In the genomic region with DNA sequence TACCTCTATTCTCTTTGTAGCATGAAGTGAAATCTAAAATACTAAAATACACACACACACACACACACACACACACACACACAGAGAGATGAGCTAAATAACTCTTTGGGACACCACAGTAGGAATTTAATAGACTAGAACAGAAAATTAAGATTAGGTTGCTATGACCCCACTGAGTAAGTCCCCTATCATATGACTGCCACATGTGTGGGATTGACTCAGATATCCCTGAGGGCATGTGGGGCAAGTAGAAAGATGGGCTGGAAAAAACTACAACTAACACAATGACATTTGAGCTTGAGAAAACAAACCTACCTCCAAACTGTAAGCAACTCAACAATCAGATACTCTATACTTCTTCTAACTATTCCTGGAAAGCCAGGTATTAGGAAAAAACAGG, we compare ENCODE assay signal across 1 cellular context.
TF ChIP-seq lines count a peak whose summit lies in the region.

No MANE protein-coding gene starts in this region.

TF ChIP-seq in HEK293, 187 proteins besides CTCF, POLR2A, EP300 and RAD21 (continued from another document and continues in another):
- TF ChIP-seq ZNF560 (tag by site-specific recombination; IDR thresholded peaks at IDR 0.05; ENCODE audit: borderline replicate concordance), result no peak
- no peak for TF ChIP-seq TRIM28 (IDR thresholded peaks at IDR 0.05; ENCODE audit: borderline replicate concordance, low read length)
- peak; percentile 36; the same call in 1 of the 2 replicates for TF ChIP-seq MZF1 (tag by site-specific recombination; IDR thresholded peaks at IDR 0.05; ENCODE audit: borderline replicate concordance)
- TF ChIP-seq FEZF1 (tag by site-specific recombination; IDR thresholded peaks at IDR 0.05), result peak; percentile 74
- peak; percentile 66; the same call in 1 of the 2 replicates for TF ChIP-seq ZNF362 (tag by site-specific recombination; IDR thresholded peaks at IDR 0.05)
- TF ChIP-seq ZNF174 (tag by site-specific recombination; IDR thresholded peaks at IDR 0.05), result no peak
- no peak for TF ChIP-seq ZNF311 (tag by site-specific recombination; IDR thresholded peaks at IDR 0.05; ENCODE audit: borderline replicate concordance)
- no peak for TF ChIP-seq SCRT2 (tag by site-specific recombination; IDR thresholded peaks at IDR 0.05)
- TF ChIP-seq ZNF501 (tag by site-specific recombination; IDR thresholded peaks at IDR 0.05), result no peak
- no peak for TF ChIP-seq ZNF350 (tag by site-specific recombination; IDR thresholded peaks at IDR 0.05)
- TF ChIP-seq YY2 (tag by site-specific recombination; IDR thresholded peaks at IDR 0.05), result no peak
- TF ChIP-seq GLIS2 (tag by site-specific recombination; IDR thresholded peaks at IDR 0.05), result no peak
- TF ChIP-seq ZNF292 (tag by site-specific recombination; IDR thresholded peaks at IDR 0.05; ENCODE audit: borderline replicate concordance, low read depth), result no peak
- no peak for TF ChIP-seq ZNF768 (tag by site-specific recombination; IDR thresholded peaks at IDR 0.05)
- TF ChIP-seq, protein P1, sequence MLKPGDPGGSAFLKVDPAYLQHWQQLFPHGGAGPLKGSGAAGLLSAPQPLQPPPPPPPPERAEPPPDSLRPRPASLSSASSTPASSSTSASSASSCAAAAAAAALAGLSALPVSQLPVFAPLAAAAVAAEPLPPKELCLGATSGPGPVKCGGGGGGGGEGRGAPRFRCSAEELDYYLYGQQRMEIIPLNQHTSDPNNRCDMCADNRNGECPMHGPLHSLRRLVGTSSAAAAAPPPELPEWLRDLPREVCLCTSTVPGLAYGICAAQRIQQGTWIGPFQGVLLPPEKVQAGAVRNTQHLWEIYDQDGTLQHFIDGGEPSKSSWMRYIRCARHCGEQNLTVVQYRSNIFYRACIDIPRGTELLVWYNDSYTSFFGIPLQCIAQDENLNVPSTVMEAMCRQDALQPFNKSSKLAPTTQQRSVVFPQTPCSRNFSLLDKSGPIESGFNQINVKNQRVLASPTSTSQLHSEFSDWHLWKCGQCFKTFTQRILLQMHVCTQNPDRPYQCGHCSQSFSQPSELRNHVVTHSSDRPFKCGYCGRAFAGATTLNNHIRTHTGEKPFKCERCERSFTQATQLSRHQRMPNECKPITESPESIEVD (tag by site-specific recombination; IDR thresholded peaks at IDR 0.05), result peak; percentile 77; the same call in 1 of the 2 replicates
- TF ChIP-seq ZNF521 (tag by site-specific recombination; IDR thresholded peaks at IDR 0.05), result no peak
- no peak for TF ChIP-seq ZNF16 (tag by site-specific recombination; IDR thresholded peaks at IDR 0.05; ENCODE audit: low read depth)
- TF ChIP-seq ZFP3 (tag by site-specific recombination; IDR thresholded peaks at IDR 0.05; ENCODE audit: low read depth), result no peak
- no peak; the same call in 1 of the 2 replicates for TF ChIP-seq ZNF24 (tag by site-specific recombination; IDR thresholded peaks at IDR 0.05)
- no peak for TF ChIP-seq ZNF514 (tag by site-specific recombination; IDR thresholded peaks at IDR 0.05)
- TF ChIP-seq, protein P2, sequence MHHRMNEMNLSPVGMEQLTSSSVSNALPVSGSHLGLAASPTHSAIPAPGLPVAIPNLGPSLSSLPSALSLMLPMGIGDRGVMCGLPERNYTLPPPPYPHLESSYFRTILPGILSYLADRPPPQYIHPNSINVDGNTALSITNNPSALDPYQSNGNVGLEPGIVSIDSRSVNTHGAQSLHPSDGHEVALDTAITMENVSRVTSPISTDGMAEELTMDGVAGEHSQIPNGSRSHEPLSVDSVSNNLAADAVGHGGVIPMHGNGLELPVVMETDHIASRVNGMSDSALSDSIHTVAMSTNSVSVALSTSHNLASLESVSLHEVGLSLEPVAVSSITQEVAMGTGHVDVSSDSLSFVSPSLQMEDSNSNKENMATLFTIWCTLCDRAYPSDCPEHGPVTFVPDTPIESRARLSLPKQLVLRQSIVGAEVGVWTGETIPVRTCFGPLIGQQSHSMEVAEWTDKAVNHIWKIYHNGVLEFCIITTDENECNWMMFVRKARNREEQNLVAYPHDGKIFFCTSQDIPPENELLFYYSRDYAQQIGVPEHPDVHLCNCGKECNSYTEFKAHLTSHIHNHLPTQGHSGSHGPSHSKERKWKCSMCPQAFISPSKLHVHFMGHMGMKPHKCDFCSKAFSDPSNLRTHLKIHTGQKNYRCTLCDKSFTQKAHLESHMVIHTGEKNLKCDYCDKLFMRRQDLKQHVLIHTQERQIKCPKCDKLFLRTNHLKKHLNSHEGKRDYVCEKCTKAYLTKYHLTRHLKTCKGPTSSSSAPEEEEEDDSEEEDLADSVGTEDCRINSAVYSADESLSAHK (tag by site-specific recombination; IDR thresholded peaks at IDR 0.05), result no peak
- TF ChIP-seq TSHZ1 (tag by site-specific recombination; IDR thresholded peaks at IDR 0.05; ENCODE audit: borderline replicate concordance), result peak; percentile 58; the same call in 1 of the 2 replicates
- TF ChIP-seq, protein P3, sequence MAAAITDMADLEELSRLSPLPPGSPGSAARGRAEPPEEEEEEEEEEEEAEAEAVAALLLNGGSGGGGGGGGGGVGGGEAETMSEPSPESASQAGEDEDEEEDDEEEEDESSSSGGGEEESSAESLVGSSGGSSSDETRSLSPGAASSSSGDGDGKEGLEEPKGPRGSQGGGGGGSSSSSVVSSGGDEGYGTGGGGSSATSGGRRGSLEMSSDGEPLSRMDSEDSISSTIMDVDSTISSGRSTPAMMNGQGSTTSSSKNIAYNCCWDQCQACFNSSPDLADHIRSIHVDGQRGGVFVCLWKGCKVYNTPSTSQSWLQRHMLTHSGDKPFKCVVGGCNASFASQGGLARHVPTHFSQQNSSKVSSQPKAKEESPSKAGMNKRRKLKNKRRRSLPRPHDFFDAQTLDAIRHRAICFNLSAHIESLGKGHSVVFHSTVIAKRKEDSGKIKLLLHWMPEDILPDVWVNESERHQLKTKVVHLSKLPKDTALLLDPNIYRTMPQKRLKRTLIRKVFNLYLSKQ (tag by site-specific recombination; IDR thresholded peaks at IDR 0.05; ENCODE audit: borderline replicate concordance), result no peak
- peak; percentile 41; the same call in 1 of the 2 replicates for TF ChIP-seq KLF10 (tag by site-specific recombination; IDR thresholded peaks at IDR 0.05)
- TF ChIP-seq ZNF202 (tag by site-specific recombination; IDR thresholded peaks at IDR 0.05; ENCODE audit: borderline replicate concordance), result no peak
- no peak for TF ChIP-seq ZBTB21 (tag by site-specific recombination; IDR thresholded peaks at IDR 0.05)
- TF ChIP-seq ZNF133 (tag by site-specific recombination; IDR thresholded peaks at IDR 0.05), result no peak
- TF ChIP-seq ZNF366 (tag by site-specific recombination; conservative IDR thresholded peaks at IDR 0.05), result peak; percentile 56
- TF ChIP-seq, protein P4, sequence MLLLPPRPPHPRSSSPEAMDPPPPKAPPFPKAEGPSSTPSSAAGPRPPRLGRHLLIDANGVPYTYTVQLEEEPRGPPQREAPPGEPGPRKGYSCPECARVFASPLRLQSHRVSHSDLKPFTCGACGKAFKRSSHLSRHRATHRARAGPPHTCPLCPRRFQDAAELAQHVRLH (tag by site-specific recombination; IDR thresholded peaks at IDR 0.05), result no peak
- no peak for TF ChIP-seq HOXD13 (CRISPR knock-in tag; IDR thresholded peaks at IDR 0.05; ENCODE audit: borderline replicate concordance)
- TF ChIP-seq SALL2 (tag by site-specific recombination; IDR thresholded peaks at IDR 0.05; ENCODE audit: borderline replicate concordance), result 0 out of 2 replicates have a peak, but pooled peaks have one; percentile 71
- TF ChIP-seq ZSCAN30 (tag by site-specific recombination; IDR thresholded peaks at IDR 0.05), result no peak
- TF ChIP-seq, protein P5, sequence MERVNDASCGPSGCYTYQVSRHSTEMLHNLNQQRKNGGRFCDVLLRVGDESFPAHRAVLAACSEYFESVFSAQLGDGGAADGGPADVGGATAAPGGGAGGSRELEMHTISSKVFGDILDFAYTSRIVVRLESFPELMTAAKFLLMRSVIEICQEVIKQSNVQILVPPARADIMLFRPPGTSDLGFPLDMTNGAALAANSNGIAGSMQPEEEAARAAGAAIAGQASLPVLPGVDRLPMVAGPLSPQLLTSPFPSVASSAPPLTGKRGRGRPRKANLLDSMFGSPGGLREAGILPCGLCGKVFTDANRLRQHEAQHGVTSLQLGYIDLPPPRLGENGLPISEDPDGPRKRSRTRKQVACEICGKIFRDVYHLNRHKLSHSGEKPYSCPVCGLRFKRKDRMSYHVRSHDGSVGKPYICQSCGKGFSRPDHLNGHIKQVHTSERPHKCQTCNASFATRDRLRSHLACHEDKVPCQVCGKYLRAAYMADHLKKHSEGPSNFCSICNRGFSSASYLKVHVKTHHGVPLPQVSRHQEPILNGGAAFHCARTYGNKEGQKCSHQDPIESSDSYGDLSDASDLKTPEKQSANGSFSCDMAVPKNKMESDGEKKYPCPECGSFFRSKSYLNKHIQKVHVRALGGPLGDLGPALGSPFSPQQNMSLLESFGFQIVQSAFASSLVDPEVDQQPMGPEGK (tag by site-specific recombination; IDR thresholded peaks at IDR 0.05), result peak; percentile 67
- TF ChIP-seq, protein P6, sequence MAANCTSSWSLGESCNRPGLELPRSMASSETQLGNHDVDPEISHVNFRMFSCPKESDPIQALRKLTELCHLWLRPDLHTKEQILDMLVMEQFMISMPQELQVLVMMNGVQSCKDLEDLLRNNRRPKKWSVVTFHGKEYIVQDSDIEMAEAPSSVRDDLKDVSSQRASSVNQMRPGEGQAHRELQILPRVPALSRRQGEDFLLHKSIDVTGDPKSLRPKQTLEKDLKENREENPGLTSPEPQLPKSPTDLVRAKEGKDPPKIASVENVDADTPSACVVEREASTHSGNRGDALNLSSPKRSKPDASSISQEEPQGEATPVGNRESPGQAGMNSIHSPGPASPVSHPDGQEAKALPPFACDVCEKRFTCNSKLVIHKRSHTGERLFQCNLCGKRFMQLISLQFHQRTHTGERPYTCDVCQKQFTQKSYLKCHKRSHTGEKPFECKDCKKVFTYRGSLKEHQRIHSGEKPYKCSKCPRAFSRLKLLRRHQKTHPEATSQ (tag by site-specific recombination; IDR thresholded peaks at IDR 0.05), result no peak
- peak; percentile 35; the same call in 1 of the 2 replicates for TF ChIP-seq ZNF558 (tag by site-specific recombination; IDR thresholded peaks at IDR 0.05)
- TF ChIP-seq, protein P7, sequence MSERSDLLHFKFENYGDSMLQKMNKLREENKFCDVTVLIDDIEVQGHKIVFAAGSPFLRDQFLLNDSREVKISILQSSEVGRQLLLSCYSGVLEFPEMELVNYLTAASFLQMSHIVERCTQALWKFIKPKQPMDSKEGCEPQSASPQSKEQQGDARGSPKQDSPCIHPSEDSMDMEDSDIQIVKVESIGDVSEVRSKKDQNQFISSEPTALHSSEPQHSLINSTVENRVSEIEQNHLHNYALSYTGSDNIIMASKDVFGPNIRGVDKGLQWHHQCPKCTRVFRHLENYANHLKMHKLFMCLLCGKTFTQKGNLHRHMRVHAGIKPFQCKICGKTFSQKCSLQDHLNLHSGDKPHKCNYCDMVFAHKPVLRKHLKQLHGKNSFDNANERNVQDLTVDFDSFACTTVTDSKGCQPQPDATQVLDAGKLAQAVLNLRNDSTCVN (tag by site-specific recombination; optimal IDR thresholded peaks at IDR 0.05), result no peak
- TF ChIP-seq ZNF354C (tag by site-specific recombination; IDR thresholded peaks at IDR 0.05; ENCODE audit: borderline replicate concordance, low read depth), result no peak
- TF ChIP-seq ZSCAN23 (tag by site-specific recombination; IDR thresholded peaks at IDR 0.05), result no peak
- no peak for TF ChIP-seq ZNF544 (tag by site-specific recombination; IDR thresholded peaks at IDR 0.05)
- no peak for TF ChIP-seq GLI4 (tag by site-specific recombination; IDR thresholded peaks at IDR 0.05)
- no peak for TF ChIP-seq ZNF777 (tag by site-specific recombination; IDR thresholded peaks at IDR 0.05; ENCODE audit: borderline replicate concordance)
- no peak for TF ChIP-seq ZNF221 (tag by site-specific recombination; IDR thresholded peaks at IDR 0.05; ENCODE audit: borderline replicate concordance)
- TF ChIP-seq ZNF510 (tag by site-specific recombination; IDR thresholded peaks at IDR 0.05; ENCODE audit: insufficient replicate concordance), result no peak
